15 cellular contexts compared by ENCODE assay signal in genomic region chr6:12516070-12516469, GRCh38.
DNase-seq lines count a peak whose midpoint lies in the region; ATAC-seq, FAIRE-seq and TF ChIP-seq lines count a peak whose summit lies in the region.
"Had no signal": no experiment of that assay in that cellular context is flagged by ENCODE, and none has a peak within 500 bp of the region (broad histone marks: within the 10 kb centered on the region; RNA-seq: fewer than 3 reads in every experiment).

No MANE protein-coding gene starts in this region.

- no peaks in the 10 kb centered on the region for H3K79me2 ChIP-seq in GM23248 (ENCODE audit: insufficient read depth)

- no peak overlapping the region for H3K27ac Mint-ChIP-seq in activated naive CD4-positive, alpha-beta T cell treated with anti-CD3 and anti-CD28 coated beads for 36 hours
- H3K27ac Mint-ChIP-seq: activated CD8-positive, alpha-beta T cell treated with anti-CD3 and anti-CD28 coated beads for 36 hours; activated naive CD8-positive, alpha-beta T cell; dendritic cell treated with granulocyte-macrophage colony-stimulating factor and Interleukin-4, amounts not matched to agents 40 ng/mL and 50 ng/mL, for 4 days; progenitor cell of endocrine pancreas; T-helper 17 cell had no signal

- H3K36me3 Mint-ChIP-seq in activated naive CD4-positive, alpha-beta T cell treated with anti-CD3 and anti-CD28 coated beads for 36 hours (ENCODE audit: low read depth): no peaks in the 10 kb centered on the region
- H3K36me3 Mint-ChIP-seq: activated naive CD8-positive, alpha-beta T cell had no signal

- no TSS peak for BruUV-seq in Panc1 (replicated peaks; lab: Mats Ljungman, UMichigan)

- no peak for TF ChIP-seq CTCF in Panc1 (IDR thresholded peaks at IDR 0.05)

- H3K9me3 Mint-ChIP-seq in activated naive CD4-positive, alpha-beta T cell treated with anti-CD3 and anti-CD28 coated beads for 36 hours: no peaks in the 10 kb centered on the region
- H3K9me3 Mint-ChIP-seq: activated CD8-positive, alpha-beta T cell treated with anti-CD3 and anti-CD28 coated beads for 36 hours; dendritic cell treated with granulocyte-macrophage colony-stimulating factor and Interleukin-4, amounts not matched to agents 40 ng/mL and 50 ng/mL, for 4 days had no signal

- H3F3A ChIP-seq in GM23248 (ENCODE audit: insufficient read depth): no peaks in the 10 kb centered on the region

- H3K4me2 ChIP-seq in GM23248 (ENCODE audit: unreplicated experiment): no peak overlapping the region

- H3K4me3 Mint-ChIP-seq in activated naive CD4-positive, alpha-beta T cell treated with anti-CD3 and anti-CD28 coated beads for 36 hours: no peak overlapping the region
- H3K4me3 Mint-ChIP-seq: activated CD8-positive, alpha-beta T cell treated with anti-CD3 and anti-CD28 coated beads for 36 hours; activated naive CD8-positive, alpha-beta T cell; dendritic cell treated with granulocyte-macrophage colony-stimulating factor and Interleukin-4, amounts not matched to agents 40 ng/mL and 50 ng/mL, for 4 days; T-helper 17 cell had no signal

- no peak overlapping the region for H2AFZ ChIP-seq in GM23248

- H3K27ac ChIP-seq in GM23248 (no peak overlapping the region), Panc1 (ENCODE audit: low read length) (no peak overlapping the region)

- POLR2A ChIA-PET in Panc1 (lab: Charles Lee): no interaction called here

- no peaks in the 10 kb centered on the region for H3K9me2 ChIP-seq in GM23248 (ENCODE audit: insufficient read depth)

- no peaks in the 10 kb centered on the region for H3K27me3 ChIP-seq in GM23248 (replicated peaks; ENCODE audit: insufficient read depth)
- no peaks in the 10 kb centered on the region for H3K27me3 ChIP-seq in Panc1 (ENCODE audit: control insufficient read depth, insufficient read depth, low read length)

- H3K4me1 Mint-ChIP-seq in activated naive CD4-positive, alpha-beta T cell treated with anti-CD3 and anti-CD28 coated beads for 36 hours (ENCODE audit: low read depth): no peaks in the 10 kb centered on the region
- H3K4me1 Mint-ChIP-seq: T-helper 17 cell had no signal

- H3K4me3 ChIP-seq in GM23248: no peak overlapping the region
- no peak overlapping the region for H3K4me3 ChIP-seq in Panc1 (ENCODE audit: low read depth in 2 of 2, low read length in 2 of 2)

- peak; percentile 72 for DNase-seq in AG20443 (ENCODE audit: low spot score)
- DNase-seq in GM23248: peak; percentile 19
- no peak for DNase-seq in Panc1 (ENCODE audit: low read depth, low spot score)
- DNase-seq in hepatic stellate cell (ENCODE audit: low spot score): peak; percentile 16
- no peak for DNase-seq in SIG-M5 (lab: John Stamatoyannopoulos, UW)
- no peak for DNase-seq in urothelium cell line (ENCODE audit: low spot score)
- no peak for DNase-seq in activated naive CD4-positive, alpha-beta T cell treated with anti-CD3 and anti-CD28 coated beads for 36 hours
- no peak for DNase-seq in NCI-H2081 (lab: John Stamatoyannopoulos, UW)
- DNase-seq: activated CD8-positive, alpha-beta T cell treated with anti-CD3 and anti-CD28 coated beads for 36 hours; glutamatergic neuron; NCI-H1436 treated with DMSO at 0.1 percent for 48 hours; T-helper 17 cell had no signal

- H3K36me3 ChIP-seq in GM23248 (ENCODE audit: low read depth): no peaks in the 10 kb centered on the region
- no peaks in the 10 kb centered on the region for H3K36me3 ChIP-seq in Panc1 (ENCODE audit: control insufficient read depth, insufficient read depth, low read length)

- no peak for FAIRE-seq in urothelium cell line (lab: Jason Lieb, UNC)

- WGBS in GM23248 (ENCODE audit: low coverage in 1 of 2, low lambda C conversion rate in 2 of 2, missing lambda C conversion rate in 2 of 2), 2 experiments: 28 to 33% methylated on average over 1 of the region's 1 CpG

- in situ Hi-C loops in GM23248 (cut with MboI): no loop called here
- in situ Hi-C loops in Panc1 (cut with HindIII; ENCODE audit: low pct_unique_long_range_greater_than_20kb, low sequenced_read_pairs): no loop called here

- ATAC-seq in Panc1: 0 out of 2 replicates have a peak, but pooled peaks have one; percentile 53
- ATAC-seq: activated CD8-positive, alpha-beta T cell treated with anti-CD3 and anti-CD28 coated beads for 36 hours; T-helper 17 cell had no signal

- no peak overlapping the region for H3K9ac ChIP-seq in GM23248

- H3K27me3 Mint-ChIP-seq in activated naive CD4-positive, alpha-beta T cell treated with anti-CD3 and anti-CD28 coated beads for 36 hours (ENCODE audit: low read depth): peaks cover 1% of the 10 kb centered on the region
- H3K27me3 Mint-ChIP-seq: dendritic cell treated with granulocyte-macrophage colony-stimulating factor and Interleukin-4, amounts not matched to agents 40 ng/mL and 50 ng/mL, for 4 days; T-helper 17 cell had no signal

- no peaks in the 10 kb centered on the region for H4K20me1 ChIP-seq in GM23248 (ENCODE audit: insufficient read depth)

- intact Hi-C loops in Panc1 (cut with micrococcal nuclease; ENCODE audit: unreplicated experiment): no loop called here
- intact Hi-C loops in activated naive CD4-positive, alpha-beta T cell treated with anti-CD3 and anti-CD28 coated beads for 36 hours (cut with micrococcal nuclease): no loop called here

- H3K4me1 ChIP-seq in GM23248 (ENCODE audit: insufficient read depth) (no peaks in the 10 kb centered on the region), Panc1 (ENCODE audit: control insufficient read depth, insufficient read depth, low read length) (no peaks in the 10 kb centered on the region)

- CTCF ChIA-PET in Panc1 (lab: Charles Lee): no interaction called here
- CTCF ChIA-PET in activated naive CD4-positive, alpha-beta T cell treated with anti-CD3 and anti-CD28 coated beads for 36 hours (lab: Charles Lee): no interaction called here

- H3K9me3 ChIP-seq in GM23248 (ENCODE audit: low read depth): no peaks in the 10 kb centered on the region
- no peaks in the 10 kb centered on the region for H3K9me3 ChIP-seq in Panc1 (ENCODE audit: control insufficient read depth, insufficient read depth, low read depth, low read length)

Comparison
In these comparisons a context has a peak if more than half of its experiments do, and no peak if none do; other contexts are left out.
1. DNase-seq: peak in AG20443 (single experiment), GM23248 (single experiment) and hepatic stellate cell (single experiment); none in Panc1 (single experiment), SIG-M5 (single experiment), urothelium cell line (single experiment), activated naive CD4-positive, alpha-beta T cell treated with anti-CD3 and anti-CD28 coated beads for 36 hours (single experiment) and NCI-H2081 (0 of 2).